Comparison of ENCODE assay signal across 9 cellular contexts in genomic region chr11:114166389-114166788, GRCh38.
DNase-seq lines count a peak whose midpoint lies in the region; ATAC-seq, FAIRE-seq and TF ChIP-seq lines count a peak whose summit lies in the region.
"Had no signal": no experiment of that assay in that cellular context is flagged by ENCODE, and none has a peak within 500 bp of the region (broad histone marks: within the 10 kb centered on the region; RNA-seq: fewer than 3 reads in every experiment).

No MANE protein-coding gene starts in this region.

- H3K4me1 ChIP-seq in astrocyte (ENCODE audit: insufficient read depth, low read length) (peaks cover 23% of the 10 kb centered on the region), muscle layer of duodenum (ENCODE audit: control insufficient read depth in 1 of 2, insufficient read depth in 2 of 2, low read length in 2 of 2) (peaks cover 65 to 66% of the 10 kb centered on the region in 2 donors), upper lobe of left lung (peaks cover 96 to 99% (median 98%) of the 10 kb centered on the region in 4 donors), trophoblast cell (ENCODE audit: control insufficient read depth in 1 of 2, insufficient read depth in 2 of 2, low read length in 2 of 2) (peaks cover 11 to 13% of the 10 kb centered on the region in 2 experiments)

- no peak overlapping the region for H3K27ac Mint-ChIP-seq in activated T-cell treated with anti-CD3 and anti-CD28 coated beads, Interleukin-2, amount 50 U/mL, for 72 hours
- peak overlapping the region; percentile 54 for H3K27ac Mint-ChIP-seq in astrocyte (ENCODE audit: unreplicated experiment)
- no peak overlapping the region for H3K27ac Mint-ChIP-seq in CD14-positive monocyte

- no peak for ATAC-seq in activated T-cell treated with anti-CD3 and anti-CD28 coated beads, Interleukin-2, amount 50 U/mL, for 4 hours
- ATAC-seq in activated T-cell treated with anti-CD3 and anti-CD28 coated beads, Interleukin-2, amount 50 U/mL, for 72 hours (replicated peaks in 1 of 2), result no peak
- ATAC-seq in upper lobe of left lung (ENCODE audit: low FRiP score in 2 of 2), result no peak

- H2BK120ac ChIP-seq in trophoblast cell (ENCODE audit: insufficient read depth, low read length, poor library complexity), result no peak overlapping the region

- WGBS in upper lobe of left lung, 2 donors, result 77 to 86% methylated on average over 4 of the region's 4 CpGs
- WGBS in trophoblast cell (ENCODE audit: extremely low coverage, insufficient coverage, insufficient read length), result no CpG with 5 or more reads among the region's 4 CpGs

- no peak overlapping the region for H4K12ac ChIP-seq in trophoblast cell (ENCODE audit: low read depth, low read length)

- peaks cover 10% of the 10 kb centered on the region for H3K79me1 ChIP-seq in trophoblast cell (ENCODE audit: low read length)

- peak overlapping the region; percentile 5 for H3K4me3 Mint-ChIP-seq in activated T-cell treated with anti-CD3 and anti-CD28 coated beads, Interleukin-2, amount 50 U/mL, for 4 hours
- no peak overlapping the region for H3K4me3 Mint-ChIP-seq in activated T-cell treated with anti-CD3 and anti-CD28 coated beads, Interleukin-2, amount 50 U/mL, for 72 hours
- no peak overlapping the region for H3K4me3 Mint-ChIP-seq in astrocyte (ENCODE audit: unreplicated experiment)
- H3K4me3 Mint-ChIP-seq in CD14-positive monocyte, result peak overlapping the region in 1 of 2 donors; percentile 61

- no peak overlapping the region for H4K91ac ChIP-seq in trophoblast cell (ENCODE audit: low read depth, low read length)

- no peaks in the 10 kb centered on the region for H3K9me3 ChIP-seq in astrocyte (ENCODE audit: insufficient read depth, low read depth, low read length)
- H3K9me3 ChIP-seq in muscle layer of duodenum (ENCODE audit: control insufficient read depth in 1 of 2, low read length in 2 of 2), result no peaks in the 10 kb centered on the region
- H3K9me3 ChIP-seq in upper lobe of left lung, result no peaks in the 10 kb centered on the region
- no peaks in the 10 kb centered on the region for H3K9me3 ChIP-seq in trophoblast cell (ENCODE audit: insufficient read depth, low read depth, low read length)

- no peak overlapping the region for H2BK5ac ChIP-seq in trophoblast cell (ENCODE audit: low read depth, low read length, poor library complexity)

- no peak overlapping the region for H2BK12ac ChIP-seq in trophoblast cell (ENCODE audit: low read length)

- TF ChIP-seq POLR2A in upper lobe of left lung (IDR thresholded peaks at IDR 0.05), result no peak

- H3K4me1 Mint-ChIP-seq in activated T-cell treated with anti-CD3 and anti-CD28 coated beads, Interleukin-2, amount 50 U/mL, for 4 hours (ENCODE audit: low read depth), result peaks cover 90% of the 10 kb centered on the region
- H3K4me1 Mint-ChIP-seq in activated T-cell treated with anti-CD3 and anti-CD28 coated beads, Interleukin-2, amount 50 U/mL, for 72 hours (ENCODE audit: low read depth), result peaks cover 69% of the 10 kb centered on the region
- H3K4me1 Mint-ChIP-seq in astrocyte (ENCODE audit: low read depth, unreplicated experiment) (peaks cover 25% of the 10 kb centered on the region), CD14-positive monocyte (peaks cover 86% of the 10 kb centered on the region)

- H3K14ac ChIP-seq in trophoblast cell (ENCODE audit: low read length), result no peak overlapping the region

- no peak overlapping the region for H3K4ac ChIP-seq in trophoblast cell (ENCODE audit: low read depth, low read length)

- H3K27me3 ChIP-seq in astrocyte (ENCODE audit: insufficient read depth, low read length) (peaks cover 73% of the 10 kb centered on the region), muscle layer of duodenum (ENCODE audit: low read depth, low read length) (no peaks in the 10 kb centered on the region), upper lobe of left lung (no peaks in the 10 kb centered on the region), trophoblast cell (ENCODE audit: insufficient read depth, low read length) (no peaks in the 10 kb centered on the region)

- peak overlapping the region; percentile 62 for H3K4me2 ChIP-seq in astrocyte (ENCODE audit: low read length)
- H3K4me2 ChIP-seq in trophoblast cell (ENCODE audit: low read length), result no peak overlapping the region

- H3K4me3 ChIP-seq in astrocyte (ENCODE audit: insufficient read depth, low read depth, low read length) (no peak overlapping the region), muscle layer of duodenum (ENCODE audit: low read depth in 1 of 2, low read length in 2 of 2) (peak overlapping the region; percentile 4 to 19), upper lobe of left lung (no peak overlapping the region), trophoblast cell (ENCODE audit: low read depth, low read length) (no peak overlapping the region)

- no peaks in the 10 kb centered on the region for H3K36me3 Mint-ChIP-seq in activated T-cell treated with anti-CD3 and anti-CD28 coated beads, Interleukin-2, amount 50 U/mL, for 4 hours (ENCODE audit: insufficient read depth)
- H3K36me3 Mint-ChIP-seq in activated T-cell treated with anti-CD3 and anti-CD28 coated beads, Interleukin-2, amount 50 U/mL, for 72 hours (ENCODE audit: insufficient read depth in 2 of 2), result peaks cover 0 to under 1% of the 10 kb centered on the region in 2 donors
- H3K36me3 Mint-ChIP-seq in astrocyte (ENCODE audit: low read depth, unreplicated experiment) (no peaks in the 10 kb centered on the region), CD14-positive monocyte (peaks cover 15% of the 10 kb centered on the region in 2 donors)

- H3K23ac ChIP-seq in trophoblast cell (ENCODE audit: low read length), result no peak overlapping the region

- no peaks in the 10 kb centered on the region for H3K79me2 ChIP-seq in astrocyte (ENCODE audit: insufficient read depth, low read length)
- peaks cover 2% of the 10 kb centered on the region for H3K79me2 ChIP-seq in trophoblast cell (ENCODE audit: control insufficient read depth, insufficient read depth, low read length, poor library complexity)

- DNase-seq in activated T-cell treated with anti-CD3 and anti-CD28 coated beads, Interleukin-2, amount 50 U/mL, for 4 hours, result no peak
- DNase-seq in activated T-cell treated with anti-CD3 and anti-CD28 coated beads, Interleukin-2, amount 50 U/mL, for 72 hours, result no peak
- no peak for DNase-seq in astrocyte (ENCODE audit: low read depth)
- no peak for DNase-seq in upper lobe of left lung
- DNase-seq in CD14-positive monocyte (ENCODE audit: low spot score), result no peak
- no peak for DNase-seq in UCSD-AML1 (lab: John Stamatoyannopoulos, UW; ENCODE audit: unreplicated experiment)
- no peak for DNase-seq in trophoblast cell
- DNase-seq: NCI-H2227 treated with DMSO at 0.1 percent for 48 hours had no signal

- TF ChIP-seq CTCF in astrocyte (IDR thresholded peaks at IDR 0.05; ENCODE audit: insufficient read depth, low read depth, low read length), result no peak
- no peak for TF ChIP-seq CTCF in upper lobe of left lung (IDR thresholded peaks at IDR 0.05)
- TF ChIP-seq CTCF in CD14-positive monocyte (IDR thresholded peaks at IDR 0.05), result no peak

- no peak overlapping the region for H2AK5ac ChIP-seq in trophoblast cell (ENCODE audit: low read length)

- FAIRE-seq in astrocyte (lab: Jason Lieb, UNC), result peak; percentile 29

- H2AFZ ChIP-seq in astrocyte (ENCODE audit: low read depth, low read length) (no peak overlapping the region), trophoblast cell (ENCODE audit: insufficient read depth, low read length, poor library complexity) (no peak overlapping the region)

- H4K20me1 ChIP-seq in astrocyte (ENCODE audit: insufficient read depth, low read length), result peaks cover 31% of the 10 kb centered on the region

- H4K8ac ChIP-seq in trophoblast cell (ENCODE audit: low read depth, low read length), result no peak overlapping the region

- H3K27ac ChIP-seq in astrocyte (ENCODE audit: low read depth, low read length), result no peak overlapping the region
- peak overlapping the region; percentile 97 for H3K27ac ChIP-seq in muscle layer of duodenum (ENCODE audit: low read length)
- H3K27ac ChIP-seq in upper lobe of left lung, result peak overlapping the region; percentile 95 to 99 (median 96)
- no peak overlapping the region for H3K27ac ChIP-seq in trophoblast cell (ENCODE audit: low read depth, low read length)

- intact Hi-C loops in CD14-positive monocyte (cut with micrococcal nuclease), result no loop called here

- H3K27me3 Mint-ChIP-seq in activated T-cell treated with anti-CD3 and anti-CD28 coated beads, Interleukin-2, amount 50 U/mL, for 4 hours (ENCODE audit: low read depth), result no peaks in the 10 kb centered on the region
- H3K27me3 Mint-ChIP-seq in activated T-cell treated with anti-CD3 and anti-CD28 coated beads, Interleukin-2, amount 50 U/mL, for 72 hours (ENCODE audit: low read depth), result no peaks in the 10 kb centered on the region
- H3K27me3 Mint-ChIP-seq in astrocyte (ENCODE audit: low read depth, unreplicated experiment) (peaks cover 42% of the 10 kb centered on the region), CD14-positive monocyte (ENCODE audit: low read depth in 3 of 3) (peaks cover 6 to 9% (median 6%) of the 10 kb centered on the region in 3 donors)

- no peak for TF ChIP-seq EP300 in upper lobe of left lung (IDR thresholded peaks at IDR 0.05)

- H3K36me3 ChIP-seq in astrocyte (ENCODE audit: insufficient read depth, low read length) (no peaks in the 10 kb centered on the region), muscle layer of duodenum (ENCODE audit: control insufficient read depth in 1 of 2, insufficient read depth in 2 of 2, low read length in 2 of 2) (peaks cover 0 to 4% of the 10 kb centered on the region in 2 donors), upper lobe of left lung (peaks cover 0 to 24% (median 0%) of the 10 kb centered on the region in 4 donors), trophoblast cell (ENCODE audit: control insufficient read depth in 1 of 2, insufficient read depth in 2 of 2, low read length in 2 of 2) (no peaks in the 10 kb centered on the region)

- no peak overlapping the region for H3K18ac ChIP-seq in trophoblast cell (ENCODE audit: low read length)

- H3K9ac ChIP-seq in astrocyte (ENCODE audit: low read length) (no peak overlapping the region), trophoblast cell (ENCODE audit: low read length) (no peak overlapping the region)

- no peaks in the 10 kb centered on the region for H3K9me3 Mint-ChIP-seq in activated T-cell treated with anti-CD3 and anti-CD28 coated beads, Interleukin-2, amount 50 U/mL, for 4 hours
- H3K9me3 Mint-ChIP-seq in activated T-cell treated with anti-CD3 and anti-CD28 coated beads, Interleukin-2, amount 50 U/mL, for 72 hours, result no peaks in the 10 kb centered on the region
- H3K9me3 Mint-ChIP-seq in astrocyte (ENCODE audit: unreplicated experiment), result peaks cover 2% of the 10 kb centered on the region
- peaks cover 0 to 4% (median 0%) of the 10 kb centered on the region in 7 donors for H3K9me3 Mint-ChIP-seq in CD14-positive monocyte

Comparison
In these comparisons a context has a peak if more than half of its experiments do, and no peak if none do; other contexts are left out.
1. H3K27ac ChIP-seq: peak in muscle layer of duodenum (single experiment) and upper lobe of left lung (4 of 4); none in astrocyte (single experiment) and trophoblast cell (single experiment).
2. H3K4me3 ChIP-seq: peak in muscle layer of duodenum (2 of 2); none in astrocyte (single experiment), upper lobe of left lung (0 of 4) and trophoblast cell (single experiment).